1 cellular context compared by ENCODE assay signal in the genomic region with DNA sequence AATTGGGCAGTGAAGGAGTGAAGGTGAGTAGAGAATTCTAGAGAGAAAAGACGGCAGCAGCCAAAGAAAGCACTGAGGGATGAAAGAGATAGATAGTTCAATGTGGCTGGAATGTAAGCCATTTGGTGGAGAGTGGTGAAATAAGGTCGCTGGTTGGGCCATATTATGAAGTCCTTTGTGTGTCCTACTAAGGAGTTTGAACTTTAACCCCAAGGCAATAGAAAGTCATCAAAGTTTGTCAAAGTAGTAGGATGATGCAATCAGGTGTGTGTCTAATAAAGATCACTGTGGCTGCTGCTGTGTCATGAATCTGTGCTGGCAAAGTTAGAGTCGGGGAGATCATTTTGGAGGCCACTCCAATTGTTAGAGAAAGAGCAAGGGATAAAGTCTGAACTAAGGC.
TF ChIP-seq lines count a peak whose summit lies in the region.

No MANE protein-coding gene starts in this region.

TF ChIP-seq in HepG2, 621 proteins besides CTCF, POLR2A, EP300 and RAD21 (continued from another document):
- TF ChIP-seq MLXIP (CRISPR knock-in tag; IDR thresholded peaks at IDR 0.05; ENCODE audit: borderline replicate concordance) (no peak), NONO (IDR thresholded peaks at IDR 0.05) (no peak), NONO (CRISPR knock-in tag; conservative IDR thresholded peaks at IDR 0.05) (0 out of 2 replicates have a peak, but pooled peaks have one; percentile 18), ZBED4 (CRISPR knock-in tag; IDR thresholded peaks at IDR 0.05; ENCODE audit: borderline replicate concordance) (peak; percentile 78; the same call in 1 of the 2 replicates), ZNF776 (CRISPR knock-in tag; IDR thresholded peaks at IDR 0.05) (no peak), ZNF724P (CRISPR knock-in tag; IDR thresholded peaks at IDR 0.05; ENCODE audit: borderline replicate concordance) (no peak), HDAC2 (CRISPR knock-in tag; IDR thresholded peaks at IDR 0.05) (peak; percentile 86), ZNF557 (CRISPR knock-in tag; IDR thresholded peaks at IDR 0.05) (no peak), ZNF878 (CRISPR knock-in tag; IDR thresholded peaks at IDR 0.05) (no peak), HNRNPUL1 (IDR thresholded peaks at IDR 0.05; ENCODE audit: low read depth, low read length) (no peak), MIXL1 (CRISPR knock-in tag; IDR thresholded peaks at IDR 0.05) (peak; percentile 80), HOXA3 (CRISPR knock-in tag; IDR thresholded peaks at IDR 0.05) (peak; percentile 64; the same call in 1 of the 2 replicates), ZNF775 (CRISPR knock-in tag; IDR thresholded peaks at IDR 0.05; ENCODE audit: borderline replicate concordance) (no peak), XBP1 (CRISPR knock-in tag; IDR thresholded peaks at IDR 0.05) (no peak), TBX3 (IDR thresholded peaks at IDR 0.05; ENCODE audit: borderline replicate concordance) (peak; percentile 38; the same call in 1 of the 2 replicates), YEATS4 (CRISPR knock-in tag; IDR thresholded peaks at IDR 0.05; ENCODE audit: borderline replicate concordance) (peak; percentile 54; the same call in 1 of the 2 replicates), NR2F2 (IDR thresholded peaks at IDR 0.05; ENCODE audit: borderline replicate concordance, low read depth) (peak; percentile 81), ZNF713 (CRISPR knock-in tag; IDR thresholded peaks at IDR 0.05) (no peak), ZNF720 (CRISPR knock-in tag; IDR thresholded peaks at IDR 0.05) (no peak), ZNF670 (CRISPR knock-in tag; IDR thresholded peaks at IDR 0.05; ENCODE audit: borderline replicate concordance) (no peak), KLF15 (CRISPR knock-in tag; IDR thresholded peaks at IDR 0.05; ENCODE audit: borderline replicate concordance) (no peak), ELF3 (CRISPR knock-in tag; IDR thresholded peaks at IDR 0.05) (peak; percentile 72), NFIC (IDR thresholded peaks at IDR 0.05; ENCODE audit: low read length) (no peak), ZNF354B (CRISPR knock-in tag; IDR thresholded peaks at IDR 0.05) (no peak), TRIM24 (CRISPR knock-in tag; IDR thresholded peaks at IDR 0.05) (no peak), PHF20 (CRISPR knock-in tag; IDR thresholded peaks at IDR 0.05) (no peak), ZFP36L2 (CRISPR knock-in tag; IDR thresholded peaks at IDR 0.05) (no peak), CAMTA2 (CRISPR knock-in tag; IDR thresholded peaks at IDR 0.05; ENCODE audit: borderline replicate concordance) (no peak), ARNT (IDR thresholded peaks at IDR 0.05) (no peak), IRF1 (CRISPR knock-in tag; IDR thresholded peaks at IDR 0.05; ENCODE audit: low read depth) (no peak), IRF9 (CRISPR knock-in tag; IDR thresholded peaks at IDR 0.05; ENCODE audit: borderline replicate concordance) (no peak), HMG20A (CRISPR knock-in tag; IDR thresholded peaks at IDR 0.05; ENCODE audit: borderline replicate concordance) (peak; percentile 73; the same call in 1 of the 2 replicates), SOX5 (CRISPR knock-in tag; IDR thresholded peaks at IDR 0.05; ENCODE audit: borderline replicate concordance) (peak; percentile 91), ESRRA (CRISPR knock-in tag; IDR thresholded peaks at IDR 0.05; ENCODE audit: low read depth) (peak; percentile 84), ZNF580 (CRISPR knock-in tag; IDR thresholded peaks at IDR 0.05; ENCODE audit: borderline replicate concordance, low read depth) (no peak), KLF13 (CRISPR knock-in tag; IDR thresholded peaks at IDR 0.05) (no peak)
- TF ChIP-seq, protein P1, sequence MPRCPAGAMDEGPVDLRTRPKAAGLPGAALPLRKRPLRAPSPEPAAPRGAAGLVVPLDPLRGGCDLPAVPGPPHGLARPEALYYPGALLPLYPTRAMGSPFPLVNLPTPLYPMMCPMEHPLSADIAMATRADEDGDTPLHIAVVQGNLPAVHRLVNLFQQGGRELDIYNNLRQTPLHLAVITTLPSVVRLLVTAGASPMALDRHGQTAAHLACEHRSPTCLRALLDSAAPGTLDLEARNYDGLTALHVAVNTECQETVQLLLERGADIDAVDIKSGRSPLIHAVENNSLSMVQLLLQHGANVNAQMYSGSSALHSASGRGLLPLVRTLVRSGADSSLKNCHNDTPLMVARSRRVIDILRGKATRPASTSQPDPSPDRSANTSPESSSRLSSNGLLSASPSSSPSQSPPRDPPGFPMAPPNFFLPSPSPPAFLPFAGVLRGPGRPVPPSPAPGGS (CRISPR knock-in tag; IDR thresholded peaks at IDR 0.05), result no peak
